ENCODE assay signal across 11 cellular contexts in genomic region chr19:40333083-40333482, GRCh38. TPM values are rescaled to one million over a fixed set of nuclear protein-coding genes. Genes with fewer than 3 reads are reported as not detected.
DNase-seq lines count a peak whose midpoint lies in the region; ATAC-seq, FAIRE-seq and TF ChIP-seq lines count a peak whose summit lies in the region.
"Not testable (repeated sequence)": the region's sequence is repeated elsewhere in the genome, so short reads cannot be mapped to it uniquely, and the experiment has no call there.
"Had no signal": no experiment of that assay in that cellular context is flagged by ENCODE, and none has a peak within 500 bp of the region (broad histone marks: within the 10 kb centered on the region; RNA-seq: fewer than 3 reads in every experiment).

No MANE protein-coding gene starts in this region.

- 95% methylated on average over 6 of the region's 6 CpGs for WGBS in A549 (ENCODE audit: missing lambda C conversion rate)

- POLR2A ChIA-PET in A549 (lab: Yijun Ruan, JAX), result not testable (repeated sequence)
- POLR2A ChIA-PET in HEK293 (lab: Yijun Ruan, JAX), result interaction anchor here (0.6 to 5.3 kb wide), 2 partner anchors 14 to 15 kb away, joined by 7 to 36 read pairs; partner anchors contain the start of genes C19orf47 and PLD3

- CTCF ChIA-PET in A549 (lab: Yijun Ruan, JAX) (interaction anchor here (1.1 to 6.9 kb wide), 4 partner anchors 8 to 169 kb away, joined by 3 to 45 read pairs (median 4); no protein-coding TSS in a partner anchor), HEK293 (lab: Yijun Ruan, JAX) (interaction anchor here (0.6 to 3.7 kb wide), 2 partner anchors 28 to 95 kb away, joined by 3 to 16 read pairs; no protein-coding TSS in a partner anchor)

- not testable (repeated sequence) for H3K9ac ChIP-seq in kidney (ENCODE audit: low read length in 2 of 2)

- not testable (repeated sequence) for H3K9me3 ChIP-seq in A549; HEK293 (ENCODE audit: control insufficient read depth, insufficient read depth, low read depth, low read length); kidney (ENCODE audit: control insufficient read depth in 1 of 2, low read length in 2 of 2)

- not testable (repeated sequence) for H3K4me2 ChIP-seq in A549

- TF ChIP-seq CTCF in A549 (IDR thresholded peaks at IDR 0.05); HEK293 (tag by site-specific recombination; IDR thresholded peaks at IDR 0.05); kidney (IDR thresholded peaks at IDR 0.05; ENCODE audit: borderline replicate concordance, extremely low read depth, insufficient read depth): not testable (repeated sequence)

- not testable (repeated sequence) for TF ChIP-seq EP300 in A549 (IDR thresholded peaks at IDR 0.05)

- not testable (repeated sequence) for H3K4me1 ChIP-seq in A549; HEK293 (ENCODE audit: control insufficient read depth, insufficient read depth, low read length); kidney (ENCODE audit: control insufficient read depth in 1 of 2, insufficient read depth in 1 of 2, low read depth in 1 of 2, low read length in 2 of 2)

- not testable (repeated sequence) for TF ChIP-seq POLR2A in A549 (IDR thresholded peaks at IDR 0.05; ENCODE audit: low read length)

- H3K36me3 ChIP-seq in HEK293 (ENCODE audit: control insufficient read depth in 2 of 2, insufficient read depth in 1 of 2, low read length in 2 of 2) (peaks cover 85 to 89% of the 10 kb centered on the region in 2 experiments), kidney (ENCODE audit: control insufficient read depth in 1 of 2, insufficient read depth in 2 of 2, low read length in 2 of 2) (peaks cover 22 to 26% of the 10 kb centered on the region in 2 donors)

- not testable (repeated sequence) for ATAC-seq in A549

- intact Hi-C loops in kidney (cut with DNase I), result not testable (repeated sequence)

- TF ChIP-seq RAD21 in A549 (conservative IDR thresholded peaks at IDR 0.05 in 1 of 2, IDR thresholded peaks at IDR 0.05 in 1 of 2), result not testable (repeated sequence)

- not testable (repeated sequence) for FAIRE-seq in A549 (lab: Jason Lieb, UNC); kidney (lab: Jason Lieb, UNC)

- not testable (repeated sequence) for H3K27ac ChIP-seq in A549; HEK293 (ENCODE audit: extremely low read depth, low read depth, low read length); kidney (ENCODE audit: low read depth in 2 of 2, low read length in 2 of 2)
- peak overlapping the region; percentile 86 for H3K27ac ChIP-seq in angular gyrus (ENCODE audit: low read depth, low read length)
- peak overlapping the region; percentile 57 for H3K27ac ChIP-seq in cingulate gyrus (ENCODE audit: low read depth, low read length)
- peak overlapping the region; percentile 77 for H3K27ac ChIP-seq in substantia nigra (ENCODE audit: low read depth, low read length, poor library complexity, severe bottlenecking)

- not testable (repeated sequence) for H3K4me3 ChIP-seq in A549; HEK293 (ENCODE audit: low read depth, low read length); kidney (ENCODE audit: low read length in 2 of 2)

- not testable (repeated sequence) for DNase-seq in A549 (ENCODE audit: low read depth in 1 of 2, low spot score in 1 of 2); substantia nigra (lab: John Stamatoyannopoulos, UW)
- peak; percentile 2 for DNase-seq in kidney

TF ChIP-seq in A549, 52 proteins besides CTCF, POLR2A, EP300 and RAD21:
- peak; percentile 99 for TF ChIP-seq ZC3H11A (IDR thresholded peaks at IDR 0.05)

TF ChIP-seq in HEK293, 187 proteins besides CTCF, POLR2A, EP300 and RAD21 (continues in another document):
- TF ChIP-seq ZNF138 (tag by site-specific recombination; IDR thresholded peaks at IDR 0.05; ENCODE audit: borderline replicate concordance) (peak; percentile 85; the same call in 1 of the 2 replicates), ZNF155 (tag by site-specific recombination; IDR thresholded peaks at IDR 0.05) (peak; percentile 81; the same call in 1 of the 2 replicates), WT1 (tag by site-specific recombination; IDR thresholded peaks at IDR 0.05) (0 out of 2 replicates have a peak, but pooled peaks have one; percentile 16), ZNF518A (tag by site-specific recombination; conservative IDR thresholded peaks at IDR 0.05; ENCODE audit: low read depth) (peak; percentile 99), ZNF560 (tag by site-specific recombination; IDR thresholded peaks at IDR 0.05; ENCODE audit: borderline replicate concordance) (peak; percentile 99), ZNF664 (tag by site-specific recombination; IDR thresholded peaks at IDR 0.05) (peak; percentile 93), ZFP37 (tag by site-specific recombination; IDR thresholded peaks at IDR 0.05) (peak; percentile 96), ZFP3 (tag by site-specific recombination; IDR thresholded peaks at IDR 0.05; ENCODE audit: low read depth) (peak; percentile 60; the same call in 1 of the 2 replicates), REPIN1 (tag by site-specific recombination; IDR thresholded peaks at IDR 0.05; ENCODE audit: low read depth) (peak; percentile 80; the same call in 1 of the 2 replicates)

RNA-seq across cellular contexts. Expression of gene C19orf47, which starts 15.1 kb away (rescaled TPM):
- 32.8 and 39.8 TPM in 2 replicates for polyA plus RNA-seq in A549 (2011; rRNA removed)
- 46.5 and 51.8 TPM in 2 replicates for polyA plus RNA-seq in A549 (2012; cell fraction: cytosol; rRNA removed)
- 39.7 and 43.7 TPM in 2 replicates for polyA plus RNA-seq in A549 (2012; cell fraction: nucleus; rRNA removed)
- 22.1 to 25.7 TPM (median 25.2 TPM) in 3 replicates for polyA plus RNA-seq in A549 (2017; fragmentation: RNase III; extraction: RNeasy Plus Mini Kit Qiagen cat#74134 plus additional on column Dnase treatment)
- polyA minus RNA-seq in A549 (2011; rRNA and poly(A)+ RNA removed), result 57.7 and 65.9 TPM in 2 replicates
- 12.9 TPM for total RNA-seq in kidney
- 13.0 TPM for polyA plus RNA-seq in kidney (ENCODE audit: insufficient read depth, low read depth, low replicate concordance)

RNA-seq across cellular contexts. Expression of gene PLD3, which starts 15.4 kb away (rescaled TPM):
- polyA plus RNA-seq in A549 (2011; rRNA removed) (290 and 350 TPM in 2 replicates), A549 (2017; fragmentation: RNase III; extraction: RNeasy Plus Mini Kit Qiagen cat#74134 plus additional on column Dnase treatment) (215 to 283 TPM (median 265 TPM) in 3 replicates), kidney (ENCODE audit: insufficient read depth, low read depth, low replicate concordance) (175 TPM)
- 322 and 419 TPM in 2 replicates for polyA plus RNA-seq in A549 (2012; cell fraction: cytosol; rRNA removed)
- polyA plus RNA-seq in A549 (2012; cell fraction: nucleus; rRNA removed), result 632 and 811 TPM in 2 replicates
- 244 and 264 TPM in 2 replicates for polyA minus RNA-seq in A549 (2011; rRNA and poly(A)+ RNA removed)
- 207 TPM for total RNA-seq in kidney

RNA-seq across cellular contexts. Expression of gene AKT2, which starts 47.9 kb away (rescaled TPM):
- polyA plus RNA-seq in A549 (2011; rRNA removed), result 159 and 180 TPM in 2 replicates
- polyA plus RNA-seq in A549 (2012; cell fraction: cytosol; rRNA removed), result 180 and 209 TPM in 2 replicates
- 545 and 598 TPM in 2 replicates for polyA plus RNA-seq in A549 (2012; cell fraction: nucleus; rRNA removed)
- polyA plus RNA-seq in A549 (2017; fragmentation: RNase III; extraction: RNeasy Plus Mini Kit Qiagen cat#74134 plus additional on column Dnase treatment), result 125 to 136 TPM (median 132 TPM) in 3 replicates
- polyA minus RNA-seq in A549 (2011; rRNA and poly(A)+ RNA removed), result 241 and 264 TPM in 2 replicates
- 154 TPM for total RNA-seq in kidney
- polyA plus RNA-seq in kidney (ENCODE audit: insufficient read depth, low read depth, low replicate concordance), result 75.0 TPM

RNA-seq across cellular contexts. Expression of gene HIPK4, which starts 56.9 kb away (rescaled TPM):
- polyA plus RNA-seq in A549 (2011; rRNA removed), result 0.18 and 0.19 TPM in 2 replicates
- polyA plus RNA-seq in A549 (2012; cell fraction: cytosol; rRNA removed), result 0.34 and 0.51 TPM in 2 replicates
- 1.1 TPM in 2 replicates for polyA plus RNA-seq in A549 (2012; cell fraction: nucleus; rRNA removed)
- 0.20 to 0.25 TPM (median 0.24 TPM) in 3 replicates for polyA plus RNA-seq in A549 (2017; fragmentation: RNase III; extraction: RNeasy Plus Mini Kit Qiagen cat#74134 plus additional on column Dnase treatment)
- polyA minus RNA-seq in A549 (2011; rRNA and poly(A)+ RNA removed), result 0.19 and 0.37 TPM in 2 replicates
- total RNA-seq in kidney, result 0.09 TPM
- not detected for polyA plus RNA-seq in kidney (ENCODE audit: insufficient read depth, low read depth, low replicate concordance)
- total RNA-seq: A172; CD4-positive, alpha-beta memory T cell; CD4-positive, CD25-positive, alpha-beta regulatory T cell; CD8-positive, alpha-beta memory T cell had no signal
- polyA plus RNA-seq: CD14-positive monocyte; CD4-positive, alpha-beta memory T cell; CD4-positive, CD25-positive, alpha-beta regulatory T cell; CD8-positive, alpha-beta memory T cell had no signal
